In genomic region chr10:94997763-94998174, GRCh38 we compare ENCODE assay signal across 16 cellular contexts. TPM values are rescaled to one million over a fixed set of nuclear protein-coding genes. Genes with fewer than 3 reads are reported as not detected.
"Had no signal": no experiment of that assay in that cellular context is flagged by ENCODE, and none has a peak within 500 bp of the region (broad histone marks: within the 10 kb centered on the region; RNA-seq: fewer than 3 reads in every experiment).

No MANE protein-coding gene starts in this region.

- H3K4me3 ChIP-seq: coronary artery, left ventricle myocardium inferior, ovary, uterus had no signal

- H3K27ac Mint-ChIP-seq: activated CD8-positive, alpha-beta T cell treated with anti-CD3 and anti-CD28 coated beads for 36 hours; activated T-helper 1 cell treated with anti-CD3 and anti-CD28 coated beads, Interleukin-12 subunit alpha, Interleukin-12 subunit beta, Interleukin-2, Interleukin-4 antibody, amounts not matched to agents 30 ng/mL and 10 ng/mL and 1 ng/mL, durations not matched to agents 14 hours and 24 hours and 36 hours; memory B cell; T-helper 17 cell had no signal

- H3K4me3 Mint-ChIP-seq: activated CD8-positive, alpha-beta T cell treated with anti-CD3 and anti-CD28 coated beads for 36 hours; activated T-helper 1 cell treated with anti-CD3 and anti-CD28 coated beads, Interleukin-12 subunit alpha, Interleukin-12 subunit beta, Interleukin-2, Interleukin-4 antibody, amounts not matched to agents 30 ng/mL and 10 ng/mL and 1 ng/mL, durations not matched to agents 14 hours and 24 hours and 36 hours; memory B cell; T-helper 17 cell had no signal

- H3K9me3 Mint-ChIP-seq: memory B cell had no signal

- H3K27me3 Mint-ChIP-seq: activated CD8-positive, alpha-beta T cell treated with anti-CD3 and anti-CD28 coated beads for 36 hours; T-helper 17 cell had no signal

- H3K27me3 ChIP-seq: ovary, uterus had no signal

- ATAC-seq: activated CD8-positive, alpha-beta T cell treated with anti-CD3 and anti-CD28 coated beads for 36 hours; T-helper 17 cell had no signal

- DNase-seq: activated CD8-positive, alpha-beta memory T cell treated with anti-CD3 and anti-CD28 coated beads, Interleukin-2, amount 50 U/mL, for 48 hours; activated CD8-positive, alpha-beta T cell treated with anti-CD3 and anti-CD28 coated beads for 36 hours; activated naive CD4-positive, alpha-beta T cell treated with Interleukin-2 at 50 U/mL for 16 hours; central memory CD4-positive, alpha-beta T cell; effector CD8-positive, alpha-beta T cell; islet precursor cell; left ventricle myocardium inferior; ovary; stimulated activated CD4-positive, alpha-beta T cell treated with anti-CD3 and anti-CD28 coated beads, Interleukin-15, amount 100 ng/mL, for 24 hours; stimulated activated CD4-positive, alpha-beta T cell treated with anti-CD3 and anti-CD28 coated beads, Interleukin-4, amount 100 ng/mL, for 4 hours; T-helper 17 cell; uterus had no signal

- H3K36me3 Mint-ChIP-seq: memory B cell had no signal

- H3K36me3 ChIP-seq: left ventricle myocardium inferior, ovary, uterus had no signal

- H3K27ac ChIP-seq: coronary artery, left ventricle myocardium inferior, ovary, uterus had no signal

- H3K4me1 ChIP-seq: left ventricle myocardium inferior, uterus had no signal

- H3K4me1 Mint-ChIP-seq: T-helper 17 cell had no signal

- H3K9me3 ChIP-seq: ovary, uterus had no signal

RNA-seq across cellular contexts. Expression of gene CYP2C9, which starts 59.3 kb away (rescaled TPM):
- total RNA-seq: activated CD8-positive, alpha-beta T cell treated with anti-CD3 and anti-CD28 coated beads for 36 hours; activated T-helper 1 cell treated with anti-CD3 and anti-CD28 coated beads, Interleukin-12 subunit alpha, Interleukin-12 subunit beta, Interleukin-2, Interleukin-4 antibody, amounts not matched to agents 30 ng/mL and 10 ng/mL and 1 ng/mL, durations not matched to agents 14 hours and 24 hours and 36 hours; left ventricle myocardium inferior; T-helper 17 cell; uterus had no signal
- polyA plus RNA-seq: neural cell, ovary had no signal
